ENCODE assay signal across 9 cellular contexts in genomic region chr4:68405718-68406478, GRCh38. TPM values are rescaled to one million over a fixed set of nuclear protein-coding genes. Genes with fewer than 3 reads are reported as not detected.
"Had no signal": no experiment of that assay in that cellular context is flagged by ENCODE, and none has a peak within 500 bp of the region (broad histone marks: within the 10 kb centered on the region; RNA-seq: fewer than 3 reads in every experiment).

No MANE protein-coding gene starts in this region.

RNA-seq across cellular contexts. Expression of gene TMPRSS11E, which starts 41.4 kb away (rescaled TPM):
- total RNA-seq: activated CD4-positive, alpha-beta T cell treated with anti-CD3 and anti-CD28 coated beads, Interleukin-2, amount 10 ng/mL, durations not matched to agents 7 days and 5 days; activated CD8-positive, alpha-beta T cell treated with anti-CD3 and anti-CD28 coated beads, Interleukin-2, amount 10 ng/mL, durations not matched to agents 7 days and 5 days; activated T-helper 2 cell treated with anti-CD3 and anti-CD28 coated beads, Interferon-gamma antibody, Interleukin-2, Interleukin-4, amounts not matched to agents 10 μg/mL and 5 μg/mL and 100 μg/mL, durations not matched to agents 14 hours and 24 hours and 36 hours; ascending aorta; M059J; PC-3; Peyer's patch; SJSA1 had no signal
- polyA plus RNA-seq: SK-N-SH had no signal
